ENCODE assay signal across 8 cellular contexts in genomic region chr11:10792385-10793068, GRCh38. TPM values are rescaled to one million over a fixed set of nuclear protein-coding genes. Genes with fewer than 3 reads are reported as not detected.
DNase-seq lines count a peak whose midpoint lies in the region; ATAC-seq and TF ChIP-seq lines count a peak whose summit lies in the region.

No MANE protein-coding gene starts in this region.

- peaks cover 30% of the 10 kb centered on the region for H3K4me1 Mint-ChIP-seq in stimulated activated naive CD8-positive, alpha-beta T cell treated with anti-CD3 and anti-CD28 coated beads, Interleukin-15, amount 100 ng/mL, for 72 hours

- in situ Hi-C loops in Caki2 (cut with HindIII; ENCODE audit: low pct_unique_long_range_greater_than_20kb, low sequenced_read_pairs): no loop called here

- H3K36me3 ChIP-seq in fibroblast of lung (ENCODE audit: control insufficient read depth, insufficient read depth, low read length) (peaks cover 6% of the 10 kb centered on the region), neural cell (ENCODE audit: insufficient read depth, low read length) (peaks cover 10% of the 10 kb centered on the region)

- no peaks in the 10 kb centered on the region for H3K27me3 ChIP-seq in fibroblast of lung (ENCODE audit: control insufficient read depth, insufficient read depth, low read length)
- H3K27me3 ChIP-seq in neural cell (ENCODE audit: insufficient read depth, low read depth, low read length): no peaks in the 10 kb centered on the region

- H3K4me3 Mint-ChIP-seq in stimulated activated naive CD8-positive, alpha-beta T cell treated with anti-CD3 and anti-CD28 coated beads, Interleukin-15, amount 100 ng/mL, for 72 hours: peak overlapping the region; percentile 1 to 24

- no peak overlapping the region for H3K4me3 ChIP-seq in fibroblast of lung (replicated peaks in 1 of 4; ENCODE audit: control extremely low read depth in 1 of 4, insufficient read depth in 1 of 4, low read depth in 3 of 4, low read length in 4 of 4)
- H3K4me3 ChIP-seq in neural cell (ENCODE audit: low read length): no peak overlapping the region

- peaks cover 9% of the 10 kb centered on the region for H3K27me3 Mint-ChIP-seq in stimulated activated naive CD8-positive, alpha-beta T cell treated with anti-CD3 and anti-CD28 coated beads, Interleukin-15, amount 100 ng/mL, for 72 hours

- H3K9me2 ChIP-seq in neural cell (ENCODE audit: insufficient read depth, low read length): no peaks in the 10 kb centered on the region

- H4K20me1 ChIP-seq in fibroblast of lung (ENCODE audit: control insufficient read depth, extremely low read depth, insufficient read depth, low read length): no peaks in the 10 kb centered on the region
- H4K20me1 ChIP-seq in neural cell (ENCODE audit: insufficient read depth): no peaks in the 10 kb centered on the region

- peak overlapping the region in 1 of 2 donors; percentile 3 for H3K27ac Mint-ChIP-seq in stimulated activated naive CD8-positive, alpha-beta T cell treated with anti-CD3 and anti-CD28 coated beads, Interleukin-15, amount 100 ng/mL, for 72 hours

- H3K4me1 ChIP-seq in fibroblast of lung (ENCODE audit: control insufficient read depth, extremely low read depth, insufficient read depth, low read length): no peaks in the 10 kb centered on the region

- no peak overlapping the region for H3K9ac ChIP-seq in fibroblast of lung (ENCODE audit: insufficient read depth, low read length)
- H3K9ac ChIP-seq in neural cell (ENCODE audit: low read length): no peak overlapping the region

- TF ChIP-seq RAD21 in neural cell (conservative IDR thresholded peaks at IDR 0.05): peak; percentile 29

- peak; percentile 85 to 93 for TF ChIP-seq CTCF in fibroblast of lung (conservative IDR thresholded peaks at IDR 0.05 in 1 of 2, IDR thresholded peaks at IDR 0.05 in 1 of 2; ENCODE audit: low read depth in 1 of 2, low read length in 2 of 2)
- peak; percentile 49 for TF ChIP-seq CTCF in neural cell (IDR thresholded peaks at IDR 0.05; ENCODE audit: poor library complexity, severe bottlenecking)

- no peak overlapping the region for H3K27ac ChIP-seq in fibroblast of lung (ENCODE audit: insufficient read depth, low read length)
- H3K27ac ChIP-seq in neural cell (ENCODE audit: low read length): no peak overlapping the region

- H3F3A ChIP-seq in neural cell (ENCODE audit: insufficient read depth, low read length, poor library complexity, severe bottlenecking): no peaks in the 10 kb centered on the region

- no peaks in the 10 kb centered on the region for H3K9me3 ChIP-seq in fibroblast of lung (ENCODE audit: control insufficient read depth, insufficient read depth, low read depth, low read length)
- no peaks in the 10 kb centered on the region for H3K9me3 ChIP-seq in neural cell (ENCODE audit: low read length)

- H3K79me2 ChIP-seq in fibroblast of lung (ENCODE audit: control insufficient read depth, insufficient read depth, low read length): no peaks in the 10 kb centered on the region
- H3K79me2 ChIP-seq in neural cell (replicated peaks; ENCODE audit: insufficient read depth, low read length): no peaks in the 10 kb centered on the region

- TF ChIP-seq EP300 in neural cell (conservative IDR thresholded peaks at IDR 0.05; ENCODE audit: poor library complexity, severe bottlenecking): no peak

- no peaks in the 10 kb centered on the region for H3K9me3 Mint-ChIP-seq in stimulated activated naive CD8-positive, alpha-beta T cell treated with anti-CD3 and anti-CD28 coated beads, Interleukin-15, amount 100 ng/mL, for 72 hours

- H3K4me2 ChIP-seq in fibroblast of lung (ENCODE audit: extremely low read depth, insufficient read depth, low read length): peak overlapping the region; percentile 26
- H3K4me2 ChIP-seq in neural cell (ENCODE audit: low read length): no peak overlapping the region

- ATAC-seq in GM21360 (IDR thresholded peaks at IDR 0.05; ENCODE audit: unreplicated experiment): peak; percentile 87
- ATAC-seq in stimulated activated naive CD8-positive, alpha-beta T cell treated with anti-CD3 and anti-CD28 coated beads, Interleukin-15, amount 100 ng/mL, for 72 hours: peak; percentile 94

- H2AFZ ChIP-seq in fibroblast of lung (ENCODE audit: low read length) (no peak overlapping the region), neural cell (ENCODE audit: low read depth, low read length) (no peak overlapping the region)

- DNase-seq in Caki2 (ENCODE audit: low read depth): peak; percentile 54
- DNase-seq in HT1080 (ENCODE audit: low read depth): peak; percentile 67
- DNase-seq in OCI-M2 (lab: John Stamatoyannopoulos, UW; ENCODE audit: unreplicated experiment): peak; percentile 61
- peak; percentile 85 for DNase-seq in activated T-cell treated with anti-CD3 and anti-CD28 coated beads, Interleukin-2, amount 50 U/mL, for 1 hour
- DNase-seq in fibroblast of lung (ENCODE audit: low read depth in 2 of 2): peak; percentile 51 to 69
- peak; percentile 84 to 86 for DNase-seq in stimulated activated naive CD8-positive, alpha-beta T cell treated with anti-CD3 and anti-CD28 coated beads, Interleukin-15, amount 100 ng/mL, for 72 hours

TF ChIP-seq in neural cell, 6 proteins besides CTCF, POLR2A, EP300 and RAD21:
- TF ChIP-seq, protein P1, sequence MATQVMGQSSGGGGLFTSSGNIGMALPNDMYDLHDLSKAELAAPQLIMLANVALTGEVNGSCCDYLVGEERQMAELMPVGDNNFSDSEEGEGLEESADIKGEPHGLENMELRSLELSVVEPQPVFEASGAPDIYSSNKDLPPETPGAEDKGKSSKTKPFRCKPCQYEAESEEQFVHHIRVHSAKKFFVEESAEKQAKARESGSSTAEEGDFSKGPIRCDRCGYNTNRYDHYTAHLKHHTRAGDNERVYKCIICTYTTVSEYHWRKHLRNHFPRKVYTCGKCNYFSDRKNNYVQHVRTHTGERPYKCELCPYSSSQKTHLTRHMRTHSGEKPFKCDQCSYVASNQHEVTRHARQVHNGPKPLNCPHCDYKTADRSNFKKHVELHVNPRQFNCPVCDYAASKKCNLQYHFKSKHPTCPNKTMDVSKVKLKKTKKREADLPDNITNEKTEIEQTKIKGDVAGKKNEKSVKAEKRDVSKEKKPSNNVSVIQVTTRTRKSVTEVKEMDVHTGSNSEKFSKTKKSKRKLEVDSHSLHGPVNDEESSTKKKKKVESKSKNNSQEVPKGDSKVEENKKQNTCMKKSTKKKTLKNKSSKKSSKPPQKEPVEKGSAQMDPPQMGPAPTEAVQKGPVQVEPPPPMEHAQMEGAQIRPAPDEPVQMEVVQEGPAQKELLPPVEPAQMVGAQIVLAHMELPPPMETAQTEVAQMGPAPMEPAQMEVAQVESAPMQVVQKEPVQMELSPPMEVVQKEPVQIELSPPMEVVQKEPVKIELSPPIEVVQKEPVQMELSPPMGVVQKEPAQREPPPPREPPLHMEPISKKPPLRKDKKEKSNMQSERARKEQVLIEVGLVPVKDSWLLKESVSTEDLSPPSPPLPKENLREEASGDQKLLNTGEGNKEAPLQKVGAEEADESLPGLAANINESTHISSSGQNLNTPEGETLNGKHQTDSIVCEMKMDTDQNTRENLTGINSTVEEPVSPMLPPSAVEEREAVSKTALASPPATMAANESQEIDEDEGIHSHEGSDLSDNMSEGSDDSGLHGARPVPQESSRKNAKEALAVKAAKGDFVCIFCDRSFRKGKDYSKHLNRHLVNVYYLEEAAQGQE (IDR thresholded peaks at IDR 0.05; ENCODE audit: borderline replicate concordance): no peak
- TF ChIP-seq POLR2AphosphoS5 (IDR thresholded peaks at IDR 0.05): no peak
- TF ChIP-seq MXI1 (conservative IDR thresholded peaks at IDR 0.05; ENCODE audit: poor library complexity, severe bottlenecking): no peak
- TF ChIP-seq TAF1 (IDR thresholded peaks at IDR 0.05; ENCODE audit: low read depth): no peak
- no peak for TF ChIP-seq EZH2 (IDR thresholded peaks at IDR 0.05; ENCODE audit: borderline replicate concordance, insufficient read depth, low read length, poor library complexity, severe bottlenecking)
- peak; percentile 12 for TF ChIP-seq SMC3 (conservative IDR thresholded peaks at IDR 0.05; ENCODE audit: poor library complexity)
TF ChIP-seq in neural cell: peak in this region for 1.

RNA-seq across cellular contexts. Expression of gene EIF4G2, which starts 16.2 kb away (rescaled TPM):
- total RNA-seq in Caki2 (2014; rRNA removed; shearing (Covaris generic); ENCODE audit: low replicate concordance): 393 and 414 TPM in 2 replicates
- 706 and 804 TPM in 2 replicates for total RNA-seq in HT1080 (2014; rRNA removed; shearing (Covaris generic))
- 495 and 569 TPM in 2 replicates for polyA plus RNA-seq in HT1080 (2015; cell fraction: cytosol; rRNA removed)
- polyA plus RNA-seq in HT1080 (2015; cell fraction: nucleus; rRNA removed): 488 and 516 TPM in 2 replicates
- 599 and 964 TPM in 2 replicates for total RNA-seq in fibroblast of lung
- polyA plus RNA-seq in fibroblast of lung (1,024 and 1,178 TPM in 2 replicates), neural cell (989 and 1,004 TPM in 2 replicates)
- polyA plus RNA-seq in fibroblast of lung (2012): 650 and 657 TPM in 2 replicates
- polyA minus RNA-seq in fibroblast of lung (ENCODE audit: low replicate concordance) (561 and 1,024 TPM in 2 replicates), neural cell (1,252 and 1,426 TPM in 2 replicates)

RNA-seq across cellular contexts. Expression of gene CTR9, which starts 41.5 kb away (rescaled TPM):
- total RNA-seq in Caki2 (2014; rRNA removed; shearing (Covaris generic); ENCODE audit: low replicate concordance): 5.0 and 6.9 TPM in 2 replicates
- total RNA-seq in HT1080 (2014; rRNA removed; shearing (Covaris generic)): 26.4 and 31.0 TPM in 2 replicates
- 32.2 and 35.9 TPM in 2 replicates for polyA plus RNA-seq in HT1080 (2015; cell fraction: cytosol; rRNA removed)
- 85.0 and 89.8 TPM in 2 replicates for polyA plus RNA-seq in HT1080 (2015; cell fraction: nucleus; rRNA removed)
- 33.9 and 41.5 TPM in 2 replicates for total RNA-seq in fibroblast of lung
- polyA plus RNA-seq in fibroblast of lung (20.5 and 22.8 TPM in 2 replicates), neural cell (24.1 and 24.6 TPM in 2 replicates)
- 35.7 and 36.6 TPM in 2 replicates for polyA plus RNA-seq in fibroblast of lung (2012)
- polyA minus RNA-seq in fibroblast of lung (ENCODE audit: low replicate concordance) (3.3 and 4.3 TPM in 2 replicates), neural cell (57.9 and 60.2 TPM in 2 replicates)
